19 cellular contexts compared by ENCODE assay signal in genomic region chr11:129237880-129238638, GRCh38. TPM values are rescaled to one million over a fixed set of nuclear protein-coding genes. Genes with fewer than 3 reads are reported as not detected.
DNase-seq lines count a peak whose midpoint lies in the region; ATAC-seq and TF ChIP-seq lines count a peak whose summit lies in the region.
"Had no signal": no experiment of that assay in that cellular context is flagged by ENCODE, and none has a peak within 500 bp of the region (broad histone marks: within the 10 kb centered on the region; RNA-seq: fewer than 3 reads in every experiment).

No MANE protein-coding gene starts in this region.

- no CpG with 5 or more reads among the region's 3 CpGs for WGBS in H9 (ENCODE audit: extremely low coverage, insufficient read length, low lambda C conversion rate)
- no CpG with 5 or more reads among the region's 3 CpGs for WGBS in IMR-90 (ENCODE audit: extremely low coverage in 2 of 2, insufficient read length in 1 of 2), 2 experiments

- POLR2A ChIA-PET in IMR-90 (lab: Charles Lee; ENCODE audit: unreplicated experiment): no interaction called here

- H2AFZ ChIP-seq in H9 (ENCODE audit: low read length): no peak overlapping the region
- no peak overlapping the region for H2AFZ ChIP-seq in IMR-90 (replicated peaks; ENCODE audit: low read length, poor library complexity)

- TF ChIP-seq POLR2A in IMR-90 (IDR thresholded peaks at IDR 0.05; ENCODE audit: low read depth, low read length) (no peak), breast epithelium (IDR thresholded peaks at IDR 0.05) (no peak)

- in situ Hi-C loops in IMR-90 (cut with MboI; ENCODE audit: low sequenced_read_pairs): no loop called here

- no peak overlapping the region for H2BK5ac ChIP-seq in H9 (ENCODE audit: insufficient read length, low read length)
- H2BK5ac ChIP-seq in IMR-90 (ENCODE audit: low read depth, low read length, poor library complexity, severe bottlenecking): no peak overlapping the region

- BruUV-seq in IMR-90 (replicated peaks; lab: Mats Ljungman, UMichigan): no TSS peak

- H4K20me1 ChIP-seq in H9 (ENCODE audit: control insufficient read depth, insufficient read depth, insufficient read length): no peaks in the 10 kb centered on the region
- H4K20me1 ChIP-seq in IMR-90 (ENCODE audit: insufficient read depth, low read length): no peaks in the 10 kb centered on the region

- H3K27ac ChIP-seq in H9 (ENCODE audit: insufficient read length, low read depth, low read length): no peak overlapping the region
- no peak overlapping the region for H3K27ac ChIP-seq in IMR-90 (ENCODE audit: insufficient read depth, low read length)
- no peak overlapping the region for H3K27ac ChIP-seq in breast epithelium

- H3K14ac ChIP-seq in H9 (ENCODE audit: insufficient read depth, low read length) (no peak overlapping the region), IMR-90 (replicated peaks; ENCODE audit: low read depth, low read length) (no peak overlapping the region)

- H3K36me3 ChIP-seq in GM06990 (ENCODE audit: control insufficient read depth, insufficient read depth, low read length) (no peaks in the 10 kb centered on the region), IMR-90 (ENCODE audit: control insufficient read depth, insufficient read depth, low read length) (no peaks in the 10 kb centered on the region; the same call in 1 of the 2 replicates), breast epithelium (no peaks in the 10 kb centered on the region)

- no peak overlapping the region for H3K23ac ChIP-seq in H9 (ENCODE audit: insufficient read length, low read depth, low read length)
- no peak overlapping the region for H3K23ac ChIP-seq in IMR-90 (ENCODE audit: low read depth, low read length)

- H4K8ac ChIP-seq in H9 (replicated peaks; ENCODE audit: insufficient read length, low read depth, low read length): no peak overlapping the region
- no peak overlapping the region for H4K8ac ChIP-seq in IMR-90 (ENCODE audit: low read depth in 2 of 2, low read length in 2 of 2)

- H3K9me3 ChIP-seq in H9 (ENCODE audit: control insufficient read depth, low read depth, low read length) (no peaks in the 10 kb centered on the region), IMR-90 (ENCODE audit: control insufficient read depth, insufficient read depth, low read length) (no peaks in the 10 kb centered on the region), breast epithelium (no peaks in the 10 kb centered on the region)

- peaks cover 2% of the 10 kb centered on the region; the same call in 1 of the 2 replicates for H3K79me2 ChIP-seq in H9 (ENCODE audit: insufficient read depth, low read length)

- peaks cover 0 to 7% (median 2%) of the 10 kb centered on the region in 3 experiments; a peak in 3 of 7 replicates for H3K36me3 Mint-ChIP-seq in H9 (ENCODE audit: insufficient read depth in 1 of 3, low read depth in 3 of 3)
- peaks cover 5% of the 10 kb centered on the region for H3K36me3 Mint-ChIP-seq in T-helper 2 cell treated with Interferon-gamma antibody and Interleukin-4, amounts not matched to agents 5 μg/mL and 100 μg/mL, for 36 hours (ENCODE audit: low read depth)

- H2BK120ac ChIP-seq in H9 (ENCODE audit: low read depth, low read length, poor library complexity, severe bottlenecking) (no peak overlapping the region), IMR-90 (ENCODE audit: low read depth, low read length) (no peak overlapping the region)

- no peaks in the 10 kb centered on the region for H3K4me1 ChIP-seq in H9 (ENCODE audit: insufficient read depth, low read length)
- H3K4me1 ChIP-seq in IMR-90 (ENCODE audit: control insufficient read depth, insufficient read depth, low read length): no peaks in the 10 kb centered on the region; the same call in 1 of the 2 replicates
- no peaks in the 10 kb centered on the region for H3K4me1 ChIP-seq in breast epithelium

- no peaks in the 10 kb centered on the region for H3K23me2 ChIP-seq in H9 (ENCODE audit: insufficient read length, low read depth, low read length, poor library complexity, severe bottlenecking)

- intact Hi-C loops in IMR-90 (cut with micrococcal nuclease) (no loop called here), breast epithelium (cut with DNase I; ENCODE audit: low total_unique reads) (no loop called here)

- dilution Hi-C loops in IMR-90 (cut with HindIII; ENCODE audit: low sequenced_read_pairs, unreplicated experiment): no loop called here

- DNase-seq in GM06990 (ENCODE audit: extremely low read depth, insufficient read length) (peak; percentile 6), H9 (no peak), IMR-90 (no peak), renal cortical epithelial cell (ENCODE audit: low read depth) (peak; percentile 74), breast epithelium (ENCODE audit: low spot score in 2 of 2) (no peak), SIG-M5 (lab: John Stamatoyannopoulos, UW) (no peak)
- DNase-seq in T-helper 2 cell treated with Interferon-gamma antibody and Interleukin-4, amounts not matched to agents 5 μg/mL and 100 μg/mL, for 36 hours (ENCODE audit: low spot score): no peak
- DNase-seq: CD4-positive, alpha-beta T cell; DND-41; GF-D8; Karpas-422; NCI-H1105 treated with DMSO at 0.1 percent for 48 hours; NCI-H2171 treated with DMSO at 0.1 percent for 48 hours; NCI-H82; Right ventricle myocardium superior had no signal

- no peaks in the 10 kb centered on the region for H3K27me3 Mint-ChIP-seq in H9 (ENCODE audit: low read depth)
- no peaks in the 10 kb centered on the region for H3K27me3 Mint-ChIP-seq in T-helper 2 cell treated with Interferon-gamma antibody and Interleukin-4, amounts not matched to agents 5 μg/mL and 100 μg/mL, for 36 hours (ENCODE audit: low read depth)
- H3K27me3 Mint-ChIP-seq: B cell; CD4-positive, alpha-beta T cell had no signal

- CTCF ChIA-PET in IMR-90 (lab: Yijun Ruan, JAX): interaction anchor here (1.0 kb wide), 1 partner anchor 9 kb away, joined by 3 read pairs; no protein-coding TSS in a partner anchor

- H3K27me3 ChIP-seq in GM06990 (replicated peaks; ENCODE audit: control insufficient read depth, insufficient read depth, low read length) (no peaks in the 10 kb centered on the region), H9 (ENCODE audit: insufficient read depth, low read length) (no peaks in the 10 kb centered on the region), IMR-90 (ENCODE audit: control insufficient read depth, insufficient read depth, low read length) (no peaks in the 10 kb centered on the region), breast epithelium (no peaks in the 10 kb centered on the region)

- no peak overlapping the region for H3K18ac ChIP-seq in H9 (ENCODE audit: insufficient read length, low read depth, low read length)
- no peak overlapping the region for H3K18ac ChIP-seq in IMR-90 (ENCODE audit: low read depth, low read length)

- H4K5ac ChIP-seq in H9 (ENCODE audit: insufficient read length, low read depth, low read length) (no peak overlapping the region), IMR-90 (ENCODE audit: low read depth, low read length) (no peak overlapping the region)

- H3K9ac ChIP-seq in H9 (ENCODE audit: extremely low read depth, insufficient read length, low read length) (no peak overlapping the region), IMR-90 (ENCODE audit: low read depth, low read length) (no peak overlapping the region)

- 0 out of 2 replicates have a peak, but pooled peaks cover 2% of the 10 kb centered on the region for H3K9me1 ChIP-seq in IMR-90 (ENCODE audit: insufficient read depth, low read length)

- H3K9me3 Mint-ChIP-seq in H9: no peaks in the 10 kb centered on the region; a peak in 1 of 5 replicates
- H3K9me3 Mint-ChIP-seq in T-helper 2 cell treated with Interferon-gamma antibody and Interleukin-4, amounts not matched to agents 5 μg/mL and 100 μg/mL, for 36 hours: no peaks in the 10 kb centered on the region
- H3K9me3 Mint-ChIP-seq: CD4-positive, alpha-beta T cell; T-helper 1 cell treated with Interleukin-12 subunit alpha and Interleukin-12 subunit beta and Interleukin-4 antibody, amounts not matched to agents 30 μg/mL and 1 μg/mL, for 36 hours had no signal

- H4K91ac ChIP-seq in H9 (ENCODE audit: insufficient read length, low read depth, low read length): no peak overlapping the region
- no peak overlapping the region for H4K91ac ChIP-seq in IMR-90 (ENCODE audit: insufficient read depth, low read depth, low read length)

- peak overlapping the region; percentile 6 to 71 (median 21); a peak in 5 of 7 replicates for H3K27ac Mint-ChIP-seq in H9
- H3K27ac Mint-ChIP-seq in T-helper 2 cell treated with Interferon-gamma antibody and Interleukin-4, amounts not matched to agents 5 μg/mL and 100 μg/mL, for 36 hours: no peak overlapping the region
- H3K27ac Mint-ChIP-seq: B cell; CD4-positive, alpha-beta T cell; T-helper 1 cell treated with Interleukin-12 subunit alpha and Interleukin-12 subunit beta and Interleukin-4 antibody, amounts not matched to agents 30 μg/mL and 1 μg/mL, for 36 hours had no signal

- no peak for TF ChIP-seq CTCF in GM06990 (IDR thresholded peaks at IDR 0.05; ENCODE audit: insufficient read depth, low read length, poor library complexity, severe bottlenecking)
- TF ChIP-seq CTCF in H9 (conservative IDR thresholded peaks at IDR 0.05): no peak
- TF ChIP-seq CTCF in IMR-90 (conservative IDR thresholded peaks at IDR 0.05; ENCODE audit: low read depth, low read length): no peak
- TF ChIP-seq CTCF in breast epithelium (IDR thresholded peaks at IDR 0.05): no peak

- H3K4ac ChIP-seq in H9 (ENCODE audit: low read depth, low read length) (no peak overlapping the region), IMR-90 (ENCODE audit: low read depth, low read length) (no peak overlapping the region)

- H2AK5ac ChIP-seq in H9 (ENCODE audit: insufficient read length, low read length) (no peak overlapping the region), IMR-90 (ENCODE audit: low read depth, low read length) (no peak overlapping the region)

- TF ChIP-seq RAD21 in IMR-90 (IDR thresholded peaks at IDR 0.05; ENCODE audit: low read length): no peak

- H2BK12ac ChIP-seq in H9 (ENCODE audit: insufficient read length, low read depth, low read length): no peak overlapping the region

- H3K56ac ChIP-seq in H9 (ENCODE audit: insufficient read length, low read depth, low read length): no peak overlapping the region
- H3K56ac ChIP-seq in IMR-90 (ENCODE audit: extremely low read depth, insufficient read depth, low read length): no peak overlapping the region

- H2BK15ac ChIP-seq in H9 (ENCODE audit: low read depth, low read length): no peak overlapping the region
- H2BK15ac ChIP-seq in IMR-90 (ENCODE audit: low read depth, low read length): no peak overlapping the region

- no peak overlapping the region for H3K4me3 Mint-ChIP-seq in H9
- H3K4me3 Mint-ChIP-seq in T-helper 2 cell treated with Interferon-gamma antibody and Interleukin-4, amounts not matched to agents 5 μg/mL and 100 μg/mL, for 36 hours: no peak overlapping the region
- H3K4me3 Mint-ChIP-seq: B cell; CD4-positive, alpha-beta T cell; T-helper 1 cell treated with Interleukin-12 subunit alpha and Interleukin-12 subunit beta and Interleukin-4 antibody, amounts not matched to agents 30 μg/mL and 1 μg/mL, for 36 hours had no signal

- no peak overlapping the region for H2AK9ac ChIP-seq in IMR-90 (replicated peaks; ENCODE audit: low read depth, low read length, poor library complexity)

- H3K79me1 ChIP-seq in H9 (ENCODE audit: insufficient read depth, low read depth, low read length, poor library complexity, severe bottlenecking): no peaks in the 10 kb centered on the region
- H3K79me1 ChIP-seq in IMR-90 (ENCODE audit: low read depth in 1 of 2, low read length in 2 of 2): peaks cover 6% of the 10 kb centered on the region in 2 experiments; a peak in 3 of 4 replicates

- ATAC-seq in IMR-90 (ENCODE audit: low read depth) (no peak), HG03378 (IDR thresholded peaks at IDR 0.05; ENCODE audit: unreplicated experiment) (no peak)
- ATAC-seq: Panc1 had no signal

- H3K4me1 Mint-ChIP-seq in H9: peaks cover 7 to 11% of the 10 kb centered on the region in 2 experiments
- peaks cover 6% of the 10 kb centered on the region for H3K4me1 Mint-ChIP-seq in T-helper 2 cell treated with Interferon-gamma antibody and Interleukin-4, amounts not matched to agents 5 μg/mL and 100 μg/mL, for 36 hours (ENCODE audit: low read depth)

- no peak overlapping the region for H2BK20ac ChIP-seq in H9 (ENCODE audit: low read depth, low read length, poor library complexity, severe bottlenecking)
- H2BK20ac ChIP-seq in IMR-90 (ENCODE audit: low read depth, low read length): no peak overlapping the region

- H3T11ph ChIP-seq in H9 (ENCODE audit: low read length): no peak overlapping the region

- no peak overlapping the region for H3K4me3 ChIP-seq in GM06990 (replicated peaks; ENCODE audit: low read depth, low read length)
- H3K4me3 ChIP-seq in IMR-90 (ENCODE audit: insufficient read depth, low read depth, low read length): no peak overlapping the region
- no peak overlapping the region for H3K4me3 ChIP-seq in breast epithelium

- H3K4me2 ChIP-seq in H9 (ENCODE audit: insufficient read depth, insufficient read length, low read length) (no peak overlapping the region), IMR-90 (ENCODE audit: low read depth, low read length) (no peak overlapping the region)

RNA-seq across cellular contexts. Expression of gene ARHGAP32, which starts 45.9 kb away (rescaled TPM):
- total RNA-seq in H9 (2021): 21.0 and 22.0 TPM in 2 replicates
- total RNA-seq in IMR-90 (2012; rRNA removed): 5.8 and 8.4 TPM in 2 replicates
- polyA plus RNA-seq in IMR-90 (2012; rRNA removed): 4.1 and 4.7 TPM in 2 replicates
- polyA plus RNA-seq in IMR-90 (2012; cell fraction: cytosol; rRNA removed): 1.4 and 1.8 TPM in 2 replicates
- polyA plus RNA-seq in IMR-90 (2012; cell fraction: nucleus; rRNA removed; ENCODE audit: low replicate concordance): 7.4 and 14.3 TPM in 2 replicates
- total RNA-seq in renal cortical epithelial cell: 10.9 and 18.9 TPM in 2 replicates
- total RNA-seq in breast epithelium: 10 to 100 TPM; 19.8 to 56.6 (median 37.4) TPM

Comparison
In these comparisons a context has a peak if more than half of its experiments do, and no peak if none do; other contexts are left out.
1. DNase-seq: peak in GM06990 (single experiment) and renal cortical epithelial cell (single experiment); none in H9 (single experiment), IMR-90 (single experiment), breast epithelium (0 of 2), T-helper 2 cell treated with Interferon-gamma antibody and Interleukin-4, amounts not matched to agents 5 μg/mL and 100 μg/mL, for 36 hours (single experiment) and SIG-M5 (single experiment).